8 cellular contexts compared by ENCODE assay signal in genomic region chr17:44363613-44364159, GRCh38. TPM values are rescaled to one million over a fixed set of nuclear protein-coding genes. Genes with fewer than 3 reads are reported as not detected.
DNase-seq lines count a peak whose midpoint lies in the region; ATAC-seq, FAIRE-seq and TF ChIP-seq lines count a peak whose summit lies in the region.

FAM171A2 (minus strand) TSS chr17:44363853; CDS start chr17:44363714, 139 bp downstream.

- H3K27ac Mint-ChIP-seq in Calu3 (ENCODE audit: unreplicated experiment) = no peak within 1 kb of the TSS
- peak within 1 kb of the TSS; percentile 78 for H3K27ac Mint-ChIP-seq in mesothelial cell of epicardium
- H3K27ac Mint-ChIP-seq in stimulated activated effector memory CD8-positive, alpha-beta T cell treated with anti-CD3 and anti-CD28 coated beads, Interleukin-12 subunit alpha, Interleukin-12 subunit beta, amount 100 ng/mL, for 72 hours = no peak within 1 kb of the TSS

- peak within 1 kb of the TSS; percentile 62 for H3K4me2 ChIP-seq in endothelial cell of umbilical vein (ENCODE audit: insufficient read depth, low read length)

- CTCF ChIA-PET in Calu3 (lab: Charles Lee) (interaction anchor here (0.6 to 1.3 kb wide), 9 partner anchors 10 to 177 kb away, joined by 3 to 11 read pairs (median 4); partner anchors contain the start of genes GPATCH8, GRN, RUNDC3A and TMUB2), endothelial cell of umbilical vein (lab: Charles Lee) (interaction anchor here (0.5 to 4.1 kb wide), 28 partner anchors 8 to 195 kb away, joined by 3 to 39 read pairs (median 6); partner anchors contain the start of genes ATXN7L3 and GRN)

- ATAC-seq in HG02588 (IDR thresholded peaks at IDR 0.05; ENCODE audit: unreplicated experiment) = peak; percentile 59
- ATAC-seq in stimulated activated effector memory CD8-positive, alpha-beta T cell treated with anti-CD3 and anti-CD28 coated beads, Interleukin-12 subunit alpha, Interleukin-12 subunit beta, amount 100 ng/mL, for 72 hours = peak; percentile 89
- ATAC-seq in HG03342 (IDR thresholded peaks at IDR 0.05; ENCODE audit: unreplicated experiment) = no peak

- H3K4me3 ChIP-seq in endothelial cell of umbilical vein (replicated peaks in 1 of 3; ENCODE audit: insufficient read depth in 1 of 3, low read depth in 1 of 3, low read length in 3 of 3) = peak within 1 kb of the TSS; percentile 33 to 85 (median 37)

- peaks cover 6 to 8% of the 10 kb centered on the region in 2 experiments for H3K27me3 ChIP-seq in endothelial cell of umbilical vein (ENCODE audit: control insufficient read depth in 2 of 2, insufficient read depth in 2 of 2, low read length in 2 of 2)

- H3K27ac ChIP-seq in endothelial cell of umbilical vein (ENCODE audit: insufficient read depth, low read depth, low read length) = no peak within 1 kb of the TSS

- peak; percentile 52 for FAIRE-seq in endothelial cell of umbilical vein (lab: Jason Lieb, UNC)

- H3K9ac ChIP-seq in endothelial cell of umbilical vein (replicated peaks; ENCODE audit: extremely low read depth, insufficient read depth, low read length) = peak within 1 kb of the TSS; percentile 63

- peak within 1 kb of the TSS; percentile 20 for H2AFZ ChIP-seq in endothelial cell of umbilical vein (ENCODE audit: low read depth, low read length)

- H3K9me1 ChIP-seq in endothelial cell of umbilical vein (replicated peaks; ENCODE audit: control insufficient read depth, extremely low read depth, insufficient read depth, low read length) = no peaks in the 10 kb centered on the region

- H3K4me1 ChIP-seq in endothelial cell of umbilical vein (ENCODE audit: control insufficient read depth, extremely low read depth, insufficient read depth, low read length) = peaks cover 5% of the 10 kb centered on the region

- H3K36me3 ChIP-seq in endothelial cell of umbilical vein (ENCODE audit: control insufficient read depth in 2 of 2, extremely low read depth in 1 of 2, insufficient read depth in 2 of 2, low read length in 2 of 2) = no peaks in the 10 kb centered on the region

- peak; percentile 64 for TF ChIP-seq POLR2A in endothelial cell of umbilical vein (IDR thresholded peaks at IDR 0.05; ENCODE audit: low read depth, low read length)

- dilution Hi-C loops in endothelial cell of umbilical vein (cut with MboI; ENCODE audit: extremely low pct_ligation_motif_present, low sequenced_read_pairs) = no loop called here

- H3K36me3 Mint-ChIP-seq in Calu3 (ENCODE audit: insufficient read depth, unreplicated experiment) (no peaks in the 10 kb centered on the region), mesothelial cell of epicardium (peaks cover 5% of the 10 kb centered on the region)
- H3K36me3 Mint-ChIP-seq in stimulated activated effector memory CD8-positive, alpha-beta T cell treated with anti-CD3 and anti-CD28 coated beads, Interleukin-12 subunit alpha, Interleukin-12 subunit beta, amount 100 ng/mL, for 72 hours = no peaks in the 10 kb centered on the region

- H4K20me1 ChIP-seq in endothelial cell of umbilical vein (replicated peaks; ENCODE audit: control insufficient read depth, extremely low read depth, insufficient read depth, low read length) = no peaks in the 10 kb centered on the region

- TF ChIP-seq CTCF in Calu3 (IDR thresholded peaks at IDR 0.05; ENCODE audit: unreplicated experiment) (peak; percentile 96), endothelial cell of umbilical vein (IDR thresholded peaks at IDR 0.05; ENCODE audit: extremely low read depth in 1 of 2, insufficient read depth in 1 of 2, low read depth in 1 of 2, low read length in 2 of 2) (peak; percentile 53 to 60), mesothelial cell of epicardium (IDR thresholded peaks at IDR 0.05; ENCODE audit: unreplicated experiment) (peak; percentile 78)

- H3K4me1 Mint-ChIP-seq in Calu3 (ENCODE audit: low read depth, unreplicated experiment) (peaks cover 10% of the 10 kb centered on the region), mesothelial cell of epicardium (peaks cover 39% of the 10 kb centered on the region)
- no peaks in the 10 kb centered on the region for H3K4me1 Mint-ChIP-seq in stimulated activated effector memory CD8-positive, alpha-beta T cell treated with anti-CD3 and anti-CD28 coated beads, Interleukin-12 subunit alpha, Interleukin-12 subunit beta, amount 100 ng/mL, for 72 hours

- POLR2A ChIA-PET in endothelial cell of umbilical vein (lab: Charles Lee) = interaction anchor here (0.6 kb wide), 1 partner anchor 15 kb away, joined by 3 read pairs; no protein-coding TSS in a partner anchor

- H3K27me3 Mint-ChIP-seq in Calu3 (ENCODE audit: unreplicated experiment) (peaks cover 87% of the 10 kb centered on the region), mesothelial cell of epicardium (ENCODE audit: low read depth) (peaks cover 25% of the 10 kb centered on the region)

- no peaks in the 10 kb centered on the region for H3K79me2 ChIP-seq in endothelial cell of umbilical vein (ENCODE audit: control insufficient read depth, insufficient read depth, low read length)

- no peaks in the 10 kb centered on the region for H3K9me3 ChIP-seq in endothelial cell of umbilical vein (replicated peaks; ENCODE audit: control insufficient read depth, insufficient read depth, low read length)

- DNase-seq in Calu3 (peak; percentile 87), NCI-H774 (lab: John Stamatoyannopoulos, UW) (peak; percentile 55), endothelial cell of umbilical vein (ENCODE audit: low read depth, low spot score) (peak; percentile 56), mesothelial cell of epicardium (ENCODE audit: low spot score in 2 of 2, unreplicated experiment in 2 of 2) (peak; percentile 81 to 89)
- peak; percentile 87 for DNase-seq in activated CD8-positive, alpha-beta memory T cell treated with anti-CD3 and anti-CD28 coated beads, Interleukin-2, amount 50 U/mL, for 48 hours
- DNase-seq in stimulated activated effector memory CD8-positive, alpha-beta T cell treated with anti-CD3 and anti-CD28 coated beads, Interleukin-12 subunit alpha, Interleukin-12 subunit beta, amount 100 ng/mL, for 72 hours (ENCODE audit: low spot score in 2 of 2) = peak; percentile 76 to 77

- H3K9me3 Mint-ChIP-seq in Calu3 (ENCODE audit: low read depth, unreplicated experiment) (no peaks in the 10 kb centered on the region), mesothelial cell of epicardium (no peaks in the 10 kb centered on the region)
- H3K9me3 Mint-ChIP-seq in stimulated activated effector memory CD8-positive, alpha-beta T cell treated with anti-CD3 and anti-CD28 coated beads, Interleukin-12 subunit alpha, Interleukin-12 subunit beta, amount 100 ng/mL, for 72 hours = no peaks in the 10 kb centered on the region

- peak within 1 kb of the TSS; percentile 63 for H3K4me3 Mint-ChIP-seq in Calu3 (ENCODE audit: low read depth, unreplicated experiment)
- peak within 1 kb of the TSS; percentile 82 for H3K4me3 Mint-ChIP-seq in mesothelial cell of epicardium
- peak within 1 kb of the TSS; percentile 61 for H3K4me3 Mint-ChIP-seq in stimulated activated effector memory CD8-positive, alpha-beta T cell treated with anti-CD3 and anti-CD28 coated beads, Interleukin-12 subunit alpha, Interleukin-12 subunit beta, amount 100 ng/mL, for 72 hours

- intact Hi-C loops in Calu3 (cut with micrococcal nuclease; ENCODE audit: unreplicated experiment) = no loop called here
- intact Hi-C loops in endothelial cell of umbilical vein (cut with micrococcal nuclease) = no loop called here

- BruUV-seq in Calu3 (replicated peaks; lab: Mats Ljungman, UMichigan) = no TSS peak
- BruUV-seq in endothelial cell of umbilical vein (replicated peaks; lab: Mats Ljungman, UMichigan) = no TSS peak

TF ChIP-seq in endothelial cell of umbilical vein, 7 proteins besides CTCF, POLR2A, EP300 and RAD21:
- TF ChIP-seq POLR2AphosphoS5 (IDR thresholded peaks at IDR 0.05; ENCODE audit: insufficient read depth, low read depth, low read length) = peak; percentile 73
- peak; percentile 5 for TF ChIP-seq FOS (IDR thresholded peaks at IDR 0.05; ENCODE audit: borderline replicate concordance, insufficient read depth, low read length)
- no peak for TF ChIP-seq GATA2 (IDR thresholded peaks at IDR 0.05; ENCODE audit: insufficient read depth, insufficient read length, low read depth, low read length)

RNA-seq across cellular contexts. Expression of gene FAM171A2, which starts in this region (rescaled TPM):
- 0.95 and 2.0 TPM in 2 replicates for total RNA-seq in Calu3 (2022)
- total RNA-seq in endothelial cell of umbilical vein = 12.0 and 13.4 TPM in 2 replicates
- polyA plus RNA-seq in endothelial cell of umbilical vein = 11.3 and 13.0 TPM in 2 replicates
- 4.2 and 6.5 TPM in 2 replicates for polyA plus RNA-seq in endothelial cell of umbilical vein (2011; cell fraction: cytosol; rRNA removed)
- 4.1 and 5.6 TPM in 2 replicates for polyA plus RNA-seq in endothelial cell of umbilical vein (2011; cell fraction: nucleus; rRNA removed)
- 6.2 and 13.0 TPM in 2 replicates for polyA plus RNA-seq in endothelial cell of umbilical vein (2012)
- polyA minus RNA-seq in endothelial cell of umbilical vein = 6.0 and 6.4 TPM in 2 replicates
- 2.3 TPM for polyA minus RNA-seq in endothelial cell of umbilical vein (2011; cell fraction: cytosol; rRNA and poly(A)+ RNA removed)
- 2.4 and 2.5 TPM in 2 replicates for polyA minus RNA-seq in endothelial cell of umbilical vein (2011; cell fraction: nucleus; rRNA and poly(A)+ RNA removed)
- total RNA-seq in mesothelial cell of epicardium = 58.0 to 64.7 TPM (median 60.7 TPM) in 3 replicates
